In genomic region chr1:9180077-9180819, GRCh38 we compare ENCODE assay signal across 1 cellular context.
A peak's percentile ranks its signal among the peaks of the same experiment; 100 is the strongest.
TF ChIP-seq lines count a peak whose summit lies in the region.

No MANE protein-coding gene starts in this region.

TF ChIP-seq in K562, 482 proteins besides CTCF, POLR2A, EP300 and RAD21 (continued from another document):
- TF ChIP-seq ARID4B (CRISPR knock-in tag; IDR thresholded peaks at IDR 0.05) (no peak), FOSL1 (tag; conservative IDR thresholded peaks at IDR 0.05) (0 out of 2 replicates have a peak, but pooled peaks have one; percentile 13), GTF2A2 (tag; IDR thresholded peaks at IDR 0.05) (no peak), C11orf30 (IDR thresholded peaks at IDR 0.05; ENCODE audit: low read depth) (no peak), CREM (IDR thresholded peaks at IDR 0.05; ENCODE audit: low read depth) (no peak), GATA2 (CRISPR knock-in tag; IDR thresholded peaks at IDR 0.05) (no peak)
